In the genomic region with DNA sequence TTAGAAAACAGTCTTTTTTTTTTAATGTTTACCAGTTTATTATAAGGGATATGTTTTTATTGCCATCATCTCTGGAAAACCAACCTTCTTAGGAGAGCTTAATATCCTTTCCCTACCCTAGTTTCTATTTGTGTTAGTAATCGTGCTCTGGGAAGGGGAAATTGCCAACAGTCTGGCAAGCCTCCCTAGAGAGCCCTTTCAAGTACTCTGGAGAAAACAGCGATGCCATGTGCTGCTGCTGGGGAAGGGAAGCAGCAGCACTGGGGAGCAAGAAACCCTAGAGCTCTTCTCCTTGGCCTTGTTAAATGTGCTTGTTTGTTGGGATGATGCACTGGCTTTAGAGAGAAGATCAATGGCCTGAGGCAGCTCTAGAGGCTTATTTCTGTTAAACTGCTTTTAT, we compare ENCODE assay signal across 14 cellular contexts. TPM values are rescaled to one million over a fixed set of nuclear protein-coding genes. Genes with fewer than 3 reads are reported as not detected.
DNase-seq lines count a peak whose midpoint lies in the region; ATAC-seq, FAIRE-seq and TF ChIP-seq lines count a peak whose summit lies in the region.
"Had no signal": no experiment of that assay in that cellular context is flagged by ENCODE, and none has a peak within 500 bp of the region (broad histone marks: within the 10 kb centered on the region; RNA-seq: fewer than 3 reads in every experiment).

No MANE protein-coding gene starts in this region.

- no peak overlapping the region for H2AFZ ChIP-seq in HepG2 (ENCODE audit: low read length)

- TF ChIP-seq EP300 in HepG2 (IDR thresholded peaks at IDR 0.05; ENCODE audit: low read depth in 2 of 2, low read length in 2 of 2), result no peak
- no peak for TF ChIP-seq EP300 in HepG2 (CRISPR knock-in tag; IDR thresholded peaks at IDR 0.05; ENCODE audit: borderline replicate concordance)

- H4K20me1 ChIP-seq in HepG2 (ENCODE audit: insufficient read depth, low read length), result peaks cover 6% of the 10 kb centered on the region; the same call in 1 of the 2 replicates

- ATAC-seq in HepG2 (no peak), right lobe of liver (no peak), GM21390 (IDR thresholded peaks at IDR 0.05; ENCODE audit: unreplicated experiment) (no peak), GM21825 (IDR thresholded peaks at IDR 0.05; ENCODE audit: unreplicated experiment) (no peak)
- ATAC-seq in activated CD4-positive, CD25-positive, alpha-beta regulatory T cell treated with anti-CD3 and anti-CD28 coated beads, Interleukin-2, amount 50 U/mL, for 24 hours, result no peak
- ATAC-seq: T-cell had no signal

- no peak overlapping the region for H3K27ac ChIP-seq in HepG2 (ENCODE audit: extremely low read length, insufficient read depth, low read length)
- H3K27ac ChIP-seq in right lobe of liver, result no peak overlapping the region
- peak overlapping the region; percentile 42 for H3K27ac ChIP-seq in left ventricle myocardium inferior (replicated peaks)
- H3K27ac ChIP-seq: vagina had no signal

- BruUV-seq in HepG2 (replicated peaks; lab: Mats Ljungman, UMichigan), result TSS peak; percentile 28

- FAIRE-seq in HepG2 (lab: Jason Lieb, UNC), result no peak
- FAIRE-seq: G401.6 had no signal

- TF ChIP-seq POLR2A in HepG2 (IDR thresholded peaks at IDR 0.05; ENCODE audit: insufficient read depth in 1 of 2, low read depth in 2 of 2, low read length in 2 of 2) (no peak), right lobe of liver (IDR thresholded peaks at IDR 0.05) (no peak)

- H3K4me3 ChIP-seq in HepG2 (replicated peaks in 1 of 3; ENCODE audit: insufficient read depth in 1 of 3, low read depth in 2 of 3, low read length in 3 of 3), result no peak overlapping the region
- no peak overlapping the region for H3K4me3 ChIP-seq in right lobe of liver
- H3K4me3 ChIP-seq in left ventricle myocardium inferior, result no peak overlapping the region
- H3K4me3 ChIP-seq: vagina had no signal

- WGBS in HepG2 (ENCODE audit: low lambda C conversion rate), result 94% methylated on average over 2 of the region's 2 CpGs
- 33% methylated on average over 2 of the region's 2 CpGs for WGBS in right lobe of liver (ENCODE audit: insufficient coverage, low coverage, low lambda C conversion rate, missing lambda C conversion rate)

- H3K27me3 ChIP-seq in HepG2 (ENCODE audit: control insufficient read depth in 1 of 2, insufficient read depth in 2 of 2, low read length in 2 of 2) (no peaks in the 10 kb centered on the region), right lobe of liver (no peaks in the 10 kb centered on the region), left ventricle myocardium inferior (ENCODE audit: low read depth) (no peaks in the 10 kb centered on the region)
- H3K27me3 ChIP-seq: vagina had no signal

- intact Hi-C loops in HepG2 (cut with micrococcal nuclease; ENCODE audit: unreplicated experiment) (no loop called here), right lobe of liver (cut with DNase I) (no loop called here), left ventricle myocardium inferior (cut with micrococcal nuclease) (no loop called here)

- in situ Hi-C loops in HepG2 (cut with HindIII; ENCODE audit: extremely low pct_ligation_motif_present, low pct_unique_long_range_greater_than_20kb), result no loop called here

- POLR2A ChIA-PET in HepG2 (lab: Yijun Ruan, JAX), result interaction anchor here (1.3 to 2.1 kb wide), 2 partner anchors 11 to 21 kb away, joined by 3 to 9 read pairs; partner anchors contain the start of genes RETREG3 and TUBG1

- no peak overlapping the region for H3K9ac ChIP-seq in HepG2 (ENCODE audit: insufficient read depth, low read depth, low read length)

- no peak overlapping the region for H3K4me2 ChIP-seq in HepG2 (ENCODE audit: low read depth, low read length)

- DNase-seq in HepG2 (ENCODE audit: low spot score) (no peak), right lobe of liver (no peak), NCI-H69 (lab: John Stamatoyannopoulos, UW) (peak; percentile 36), left ventricle myocardium inferior (peak; percentile 24), germinal center (ENCODE audit: low spot score) (no peak)
- DNase-seq: activated CD4-positive, alpha-beta T cell treated with anti-CD3 and anti-CD28 coated beads, Interleukin-2, amount 50 U/mL, for 48 hours; activated naive CD8-positive, alpha-beta T cell treated with anti-CD3 and anti-CD28 coated beads, Interleukin-2, amount 10 ng/mL, durations not matched to agents 7 days and 5 days; MV-4-11; T-cell had no signal

- peaks cover 41% of the 10 kb centered on the region for H3K79me2 ChIP-seq in HepG2 (ENCODE audit: insufficient read depth, low read length)

- peaks cover 8 to 19% of the 10 kb centered on the region in 2 experiments; a peak in 3 of 5 replicates for H3K36me3 ChIP-seq in HepG2 (replicated peaks in 1 of 2; ENCODE audit: control insufficient read depth in 1 of 2, insufficient read depth in 2 of 2, low read length in 2 of 2)
- H3K36me3 ChIP-seq in right lobe of liver, result no peaks in the 10 kb centered on the region
- H3K36me3 ChIP-seq in left ventricle myocardium inferior, result peaks cover 6% of the 10 kb centered on the region

- CTCF ChIA-PET in HepG2 (lab: Yijun Ruan, JAX; ENCODE audit: low intra/inter-chr PET ratio, low total read pairs), result no interaction called here

- H3K4me1 ChIP-seq in HepG2 (ENCODE audit: insufficient read depth, low read length), result no peaks in the 10 kb centered on the region
- no peaks in the 10 kb centered on the region for H3K4me1 ChIP-seq in right lobe of liver
- H3K4me1 ChIP-seq in left ventricle myocardium inferior, result peaks cover 28% of the 10 kb centered on the region

- TF ChIP-seq CTCF in HepG2 (CRISPR knock-in tag; IDR thresholded peaks at IDR 0.05) (no peak), right lobe of liver (IDR thresholded peaks at IDR 0.05) (no peak), left ventricle myocardium inferior (IDR thresholded peaks at IDR 0.05; ENCODE audit: borderline replicate concordance) (no peak)

- no peaks in the 10 kb centered on the region for H3K9me3 ChIP-seq in HepG2 (ENCODE audit: low read length)
- no peaks in the 10 kb centered on the region for H3K9me3 ChIP-seq in right lobe of liver
- H3K9me3 ChIP-seq in left ventricle myocardium inferior (replicated peaks), result no peaks in the 10 kb centered on the region
- H3K9me3 ChIP-seq: vagina had no signal

- no peak for TF ChIP-seq RAD21 in HepG2 (CRISPR knock-in tag; IDR thresholded peaks at IDR 0.05)

RNA-seq across cellular contexts. Expression of gene RETREG3, which starts 10.3 kb away (rescaled TPM):
- 38.2 and 55.8 TPM in 2 replicates for total RNA-seq in HepG2 (2016; rRNA removed; fragmentation: Illumina TruSeq; extraction: Trizol)
- 8.4 and 9.6 TPM in 2 replicates for total RNA-seq in HepG2 (2016; cell fraction: cytosol; rRNA removed; fragmentation: Illumina TruSeq; extraction: Trizol; ENCODE audit: low read depth)
- total RNA-seq in HepG2 (2016; cell fraction: insoluble cytoplasmic fraction; rRNA removed; fragmentation: Illumina TruSeq; extraction: Trizol), result 35.0 and 57.3 TPM in 2 replicates
- total RNA-seq in HepG2 (2016; cell fraction: membrane; rRNA removed; fragmentation: Illumina TruSeq; extraction: Trizol), result 32.3 and 32.6 TPM in 2 replicates
- 40.1 and 44.2 TPM in 2 replicates for total RNA-seq in HepG2 (2016; cell fraction: nucleus; rRNA removed; fragmentation: Illumina TruSeq; extraction: Trizol)
- 47.0 and 50.4 TPM in 2 replicates for polyA plus RNA-seq in HepG2 (2011; rRNA removed)
- 41.2 and 45.8 TPM in 2 replicates for polyA plus RNA-seq in HepG2 (2011; cell fraction: cytosol; rRNA removed)
- polyA plus RNA-seq in HepG2 (2011; cell fraction: nucleus; rRNA removed), result 28.7 and 40.6 TPM in 2 replicates
- polyA plus RNA-seq in HepG2 (2012), result 19.7 and 20.8 TPM in 2 replicates
- polyA plus RNA-seq in HepG2 (2016; cell fraction: cytosol; fragmentation: Illumina TruSeq; extraction: Trizol; ENCODE audit: low read depth), result 3.6 and 3.7 TPM in 2 replicates
- 14.8 and 17.5 TPM in 2 replicates for polyA plus RNA-seq in HepG2 (2016; cell fraction: insoluble cytoplasmic fraction; fragmentation: Illumina TruSeq; extraction: Trizol; ENCODE audit: low read depth)
- polyA plus RNA-seq in HepG2 (2016; cell fraction: membrane; fragmentation: Illumina TruSeq; extraction: Trizol; ENCODE audit: low read depth), result 11.7 and 11.9 TPM in 2 replicates
- polyA plus RNA-seq in HepG2 (2016; cell fraction: nucleus; fragmentation: Illumina TruSeq; extraction: Trizol; ENCODE audit: insufficient read depth, low read depth), result 44.8 and 45.2 TPM in 2 replicates
- 119 and 330 TPM in 2 replicates for polyA minus RNA-seq in HepG2 (2011; rRNA and poly(A)+ RNA removed; ENCODE audit: low replicate concordance)
- 48.1 and 69.1 TPM in 2 replicates for polyA minus RNA-seq in HepG2 (2011; cell fraction: cytosol; rRNA and poly(A)+ RNA removed)
- 31.2 and 43.8 TPM in 2 replicates for polyA minus RNA-seq in HepG2 (2011; cell fraction: nucleus; rRNA and poly(A)+ RNA removed)
- total RNA-seq in right lobe of liver, result 10 to 100 TPM; 31.0 to 49.4 (median 43.2) TPM
- 17.6 TPM for total RNA-seq in left ventricle myocardium inferior

RNA-seq across cellular contexts. Expression of gene TUBG1, which starts 10.6 kb away (rescaled TPM):
- total RNA-seq in HepG2 (2016; rRNA removed; fragmentation: Illumina TruSeq; extraction: Trizol), result 137 TPM in 2 replicates
- total RNA-seq in HepG2 (2016; cell fraction: cytosol; rRNA removed; fragmentation: Illumina TruSeq; extraction: Trizol; ENCODE audit: low read depth), result 65.3 and 68.5 TPM in 2 replicates
- 118 and 133 TPM in 2 replicates for total RNA-seq in HepG2 (2016; cell fraction: insoluble cytoplasmic fraction; rRNA removed; fragmentation: Illumina TruSeq; extraction: Trizol)
- 83.5 and 99.6 TPM in 2 replicates for total RNA-seq in HepG2 (2016; cell fraction: membrane; rRNA removed; fragmentation: Illumina TruSeq; extraction: Trizol)
- total RNA-seq in HepG2 (2016; cell fraction: nucleus; rRNA removed; fragmentation: Illumina TruSeq; extraction: Trizol), result 65.3 and 71.5 TPM in 2 replicates
- polyA plus RNA-seq in HepG2 (2011; rRNA removed), result 74.1 and 89.3 TPM in 2 replicates
- 114 and 152 TPM in 2 replicates for polyA plus RNA-seq in HepG2 (2011; cell fraction: cytosol; rRNA removed)
- polyA plus RNA-seq in HepG2 (2011; cell fraction: nucleus; rRNA removed), result 206 and 230 TPM in 2 replicates
- 163 and 164 TPM in 2 replicates for polyA plus RNA-seq in HepG2 (2012)
- 70.4 and 79.1 TPM in 2 replicates for polyA plus RNA-seq in HepG2 (2016; cell fraction: cytosol; fragmentation: Illumina TruSeq; extraction: Trizol; ENCODE audit: low read depth)
- polyA plus RNA-seq in HepG2 (2016; cell fraction: insoluble cytoplasmic fraction; fragmentation: Illumina TruSeq; extraction: Trizol; ENCODE audit: low read depth), result 164 and 224 TPM in 2 replicates
- polyA plus RNA-seq in HepG2 (2016; cell fraction: membrane; fragmentation: Illumina TruSeq; extraction: Trizol; ENCODE audit: low read depth), result 82.1 and 83.3 TPM in 2 replicates
- polyA plus RNA-seq in HepG2 (2016; cell fraction: nucleus; fragmentation: Illumina TruSeq; extraction: Trizol; ENCODE audit: insufficient read depth, low read depth), result 151 and 152 TPM in 2 replicates
- 163 and 181 TPM in 2 replicates for polyA minus RNA-seq in HepG2 (2011; rRNA and poly(A)+ RNA removed; ENCODE audit: low replicate concordance)
- polyA minus RNA-seq in HepG2 (2011; cell fraction: cytosol; rRNA and poly(A)+ RNA removed), result 63.3 and 66.4 TPM in 2 replicates
- polyA minus RNA-seq in HepG2 (2011; cell fraction: nucleus; rRNA and poly(A)+ RNA removed), result 45.7 and 49.9 TPM in 2 replicates
- total RNA-seq in right lobe of liver, result 10 to 100 TPM; 17.9 to 44.5 (median 22.0) TPM
- total RNA-seq in left ventricle myocardium inferior, result 48.0 TPM

RNA-seq across cellular contexts. Expression of gene PSMC3IP, which starts 21.4 kb away (rescaled TPM):
- total RNA-seq in HepG2 (2016; rRNA removed; fragmentation: Illumina TruSeq; extraction: Trizol), result 20.1 and 22.4 TPM in 2 replicates
- 25.7 and 27.1 TPM in 2 replicates for total RNA-seq in HepG2 (2016; cell fraction: cytosol; rRNA removed; fragmentation: Illumina TruSeq; extraction: Trizol; ENCODE audit: low read depth)
- total RNA-seq in HepG2 (2016; cell fraction: insoluble cytoplasmic fraction; rRNA removed; fragmentation: Illumina TruSeq; extraction: Trizol), result 19.5 and 23.7 TPM in 2 replicates
- 36.3 and 38.4 TPM in 2 replicates for total RNA-seq in HepG2 (2016; cell fraction: membrane; rRNA removed; fragmentation: Illumina TruSeq; extraction: Trizol)
- 19.9 and 24.0 TPM in 2 replicates for total RNA-seq in HepG2 (2016; cell fraction: nucleus; rRNA removed; fragmentation: Illumina TruSeq; extraction: Trizol)
- polyA plus RNA-seq in HepG2 (2011; rRNA removed), result 5.5 and 6.5 TPM in 2 replicates
- polyA plus RNA-seq in HepG2 (2011; cell fraction: cytosol; rRNA removed), result 3.1 and 3.3 TPM in 2 replicates
- 15.1 and 18.7 TPM in 2 replicates for polyA plus RNA-seq in HepG2 (2011; cell fraction: nucleus; rRNA removed)
- 6.5 and 8.5 TPM in 2 replicates for polyA plus RNA-seq in HepG2 (2012)
- 36.9 and 41.0 TPM in 2 replicates for polyA plus RNA-seq in HepG2 (2016; cell fraction: cytosol; fragmentation: Illumina TruSeq; extraction: Trizol; ENCODE audit: low read depth)
- polyA plus RNA-seq in HepG2 (2016; cell fraction: insoluble cytoplasmic fraction; fragmentation: Illumina TruSeq; extraction: Trizol; ENCODE audit: low read depth), result 31.0 and 31.1 TPM in 2 replicates
- 41.0 and 42.1 TPM in 2 replicates for polyA plus RNA-seq in HepG2 (2016; cell fraction: membrane; fragmentation: Illumina TruSeq; extraction: Trizol; ENCODE audit: low read depth)
- polyA plus RNA-seq in HepG2 (2016; cell fraction: nucleus; fragmentation: Illumina TruSeq; extraction: Trizol; ENCODE audit: insufficient read depth, low read depth), result 56.5 and 60.1 TPM in 2 replicates
- polyA minus RNA-seq in HepG2 (2011; rRNA and poly(A)+ RNA removed; ENCODE audit: low replicate concordance), result 2.7 and 15.4 TPM in 2 replicates
- polyA minus RNA-seq in HepG2 (2011; cell fraction: cytosol; rRNA and poly(A)+ RNA removed), result 1.6 and 2.4 TPM in 2 replicates
- 9.1 and 9.4 TPM in 2 replicates for polyA minus RNA-seq in HepG2 (2011; cell fraction: nucleus; rRNA and poly(A)+ RNA removed)
- 1 to 10 TPM in 2 of 6 experiments, under 1 TPM in 4; 0.26 to 2.4 (median 0.76) TPM for total RNA-seq in right lobe of liver
- total RNA-seq in left ventricle myocardium inferior, result 2.5 TPM

RNA-seq across cellular contexts. Expression of gene MLX, which starts 32.0 kb away (rescaled TPM):
- total RNA-seq in HepG2 (2016; rRNA removed; fragmentation: Illumina TruSeq; extraction: Trizol) (38.9 and 40.2 TPM in 2 replicates), right lobe of liver (10 to 100 TPM; 34.5 to 46.2 (median 35.2) TPM), left ventricle myocardium inferior (79.7 TPM)
- total RNA-seq in HepG2 (2016; cell fraction: cytosol; rRNA removed; fragmentation: Illumina TruSeq; extraction: Trizol; ENCODE audit: low read depth), result 28.0 and 30.5 TPM in 2 replicates
- 37.2 and 39.5 TPM in 2 replicates for total RNA-seq in HepG2 (2016; cell fraction: insoluble cytoplasmic fraction; rRNA removed; fragmentation: Illumina TruSeq; extraction: Trizol)
- total RNA-seq in HepG2 (2016; cell fraction: membrane; rRNA removed; fragmentation: Illumina TruSeq; extraction: Trizol), result 34.6 and 39.3 TPM in 2 replicates
- total RNA-seq in HepG2 (2016; cell fraction: nucleus; rRNA removed; fragmentation: Illumina TruSeq; extraction: Trizol), result 34.5 and 44.1 TPM in 2 replicates
- 74.4 and 85.4 TPM in 2 replicates for polyA plus RNA-seq in HepG2 (2011; rRNA removed)
- polyA plus RNA-seq in HepG2 (2011; cell fraction: cytosol; rRNA removed), result 53.2 and 55.1 TPM in 2 replicates
- polyA plus RNA-seq in HepG2 (2011; cell fraction: nucleus; rRNA removed), result 173 and 195 TPM in 2 replicates
- 41.9 and 49.7 TPM in 2 replicates for polyA plus RNA-seq in HepG2 (2012)
- polyA plus RNA-seq in HepG2 (2016; cell fraction: cytosol; fragmentation: Illumina TruSeq; extraction: Trizol; ENCODE audit: low read depth), result 14.9 and 18.6 TPM in 2 replicates
- polyA plus RNA-seq in HepG2 (2016; cell fraction: insoluble cytoplasmic fraction; fragmentation: Illumina TruSeq; extraction: Trizol; ENCODE audit: low read depth), result 55.1 and 57.7 TPM in 2 replicates
- polyA plus RNA-seq in HepG2 (2016; cell fraction: membrane; fragmentation: Illumina TruSeq; extraction: Trizol; ENCODE audit: low read depth), result 24.6 and 25.0 TPM in 2 replicates
- polyA plus RNA-seq in HepG2 (2016; cell fraction: nucleus; fragmentation: Illumina TruSeq; extraction: Trizol; ENCODE audit: insufficient read depth, low read depth), result 99.9 and 109 TPM in 2 replicates
- 81.6 and 104 TPM in 2 replicates for polyA minus RNA-seq in HepG2 (2011; rRNA and poly(A)+ RNA removed; ENCODE audit: low replicate concordance)
- 29.7 and 33.3 TPM in 2 replicates for polyA minus RNA-seq in HepG2 (2011; cell fraction: cytosol; rRNA and poly(A)+ RNA removed)
- 50.6 and 76.5 TPM in 2 replicates for polyA minus RNA-seq in HepG2 (2011; cell fraction: nucleus; rRNA and poly(A)+ RNA removed)

RNA-seq across cellular contexts. Expression of gene COASY, which starts 37.0 kb away (rescaled TPM):
- total RNA-seq in HepG2 (2016; rRNA removed; fragmentation: Illumina TruSeq; extraction: Trizol) (90.7 and 115 TPM in 2 replicates), right lobe of liver (10 to 100 TPM; 48.1 to 70.5 (median 60.9) TPM), left ventricle myocardium inferior (48.8 TPM)
- total RNA-seq in HepG2 (2016; cell fraction: cytosol; rRNA removed; fragmentation: Illumina TruSeq; extraction: Trizol; ENCODE audit: low read depth), result 22.2 and 24.7 TPM in 2 replicates
- 99.1 and 105 TPM in 2 replicates for total RNA-seq in HepG2 (2016; cell fraction: insoluble cytoplasmic fraction; rRNA removed; fragmentation: Illumina TruSeq; extraction: Trizol)
- total RNA-seq in HepG2 (2016; cell fraction: membrane; rRNA removed; fragmentation: Illumina TruSeq; extraction: Trizol), result 64.5 and 68.5 TPM in 2 replicates
- 102 and 126 TPM in 2 replicates for total RNA-seq in HepG2 (2016; cell fraction: nucleus; rRNA removed; fragmentation: Illumina TruSeq; extraction: Trizol)
- polyA plus RNA-seq in HepG2 (2011; rRNA removed), result 125 and 158 TPM in 2 replicates
- 60.6 and 76.3 TPM in 2 replicates for polyA plus RNA-seq in HepG2 (2011; cell fraction: cytosol; rRNA removed)
- 464 and 551 TPM in 2 replicates for polyA plus RNA-seq in HepG2 (2011; cell fraction: nucleus; rRNA removed)
- polyA plus RNA-seq in HepG2 (2012), result 189 and 231 TPM in 2 replicates
- 24.2 and 25.6 TPM in 2 replicates for polyA plus RNA-seq in HepG2 (2016; cell fraction: cytosol; fragmentation: Illumina TruSeq; extraction: Trizol; ENCODE audit: low read depth)
- 120 and 149 TPM in 2 replicates for polyA plus RNA-seq in HepG2 (2016; cell fraction: insoluble cytoplasmic fraction; fragmentation: Illumina TruSeq; extraction: Trizol; ENCODE audit: low read depth)
- 59.9 and 61.3 TPM in 2 replicates for polyA plus RNA-seq in HepG2 (2016; cell fraction: membrane; fragmentation: Illumina TruSeq; extraction: Trizol; ENCODE audit: low read depth)
- 256 and 260 TPM in 2 replicates for polyA plus RNA-seq in HepG2 (2016; cell fraction: nucleus; fragmentation: Illumina TruSeq; extraction: Trizol; ENCODE audit: insufficient read depth, low read depth)
- polyA minus RNA-seq in HepG2 (2011; rRNA and poly(A)+ RNA removed; ENCODE audit: low replicate concordance), result 127 and 141 TPM in 2 replicates
- polyA minus RNA-seq in HepG2 (2011; cell fraction: cytosol; rRNA and poly(A)+ RNA removed), result 69.1 and 69.4 TPM in 2 replicates
- 69.1 and 80.1 TPM in 2 replicates for polyA minus RNA-seq in HepG2 (2011; cell fraction: nucleus; rRNA and poly(A)+ RNA removed)

Comparison
In these comparisons a context has a peak if more than half of its experiments do, and no peak if none do; other contexts are left out.
1. DNase-seq: peak in NCI-H69 (single experiment) and left ventricle myocardium inferior (single experiment); none in HepG2 (single experiment), right lobe of liver (0 of 3) and germinal center (single experiment).